27 cellular contexts compared by ENCODE assay signal in the genomic region with DNA sequence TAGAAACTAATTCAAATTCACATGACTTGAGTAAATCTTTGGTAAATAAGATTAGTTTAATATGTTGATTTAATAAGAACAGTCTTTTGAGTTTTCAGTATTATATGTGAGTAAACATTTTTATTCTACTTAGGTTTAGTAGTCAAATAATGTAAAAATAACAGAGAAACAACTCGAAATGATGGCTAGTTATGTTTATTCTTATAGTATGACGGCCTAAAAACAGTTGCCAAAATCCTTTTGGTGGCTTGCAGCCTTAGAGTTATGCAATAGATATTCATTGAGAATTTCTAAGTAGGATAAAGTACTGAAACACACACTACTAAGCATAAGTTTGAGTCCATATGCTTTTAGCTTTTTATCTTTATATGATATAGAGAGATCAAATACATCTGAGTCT.
"Had no signal": no experiment of that assay in that cellular context is flagged by ENCODE, and none has a peak within 500 bp of the region (broad histone marks: within the 10 kb centered on the region; RNA-seq: fewer than 3 reads in every experiment).

No MANE protein-coding gene starts in this region.

- H3K27me3 ChIP-seq: left lung, neural progenitor cell, neutrophil, right atrium auricular region, right lobe of liver, suprapubic skin, tibial artery, upper lobe of right lung had no signal

- H3K27ac ChIP-seq: left lung, lower lobe of right lung, neural progenitor cell, neutrophil, right atrium auricular region, right lobe of liver, suprapubic skin, thoracic aorta, tibial artery, upper lobe of right lung had no signal

- ATAC-seq: left colon; left lung; lower lobe of right lung; natural killer cell; right lobe of liver; stimulated activated effector memory CD8-positive, alpha-beta T cell treated with anti-CD3 and anti-CD28 coated beads, Interleukin-12 subunit alpha, Interleukin-12 subunit beta, amount 100 ng/mL, for 72 hours; upper lobe of right lung had no signal

- H3K36me3 ChIP-seq: left lung, lower lobe of right lung, neural progenitor cell, neutrophil, right atrium auricular region, right lobe of liver, suprapubic skin, thoracic aorta, tibial artery, upper lobe of right lung had no signal

- FAIRE-seq: urothelium cell line had no signal

- H3K4me3 ChIP-seq: left lung, lower lobe of right lung, neural progenitor cell, right atrium auricular region, right lobe of liver, suprapubic skin, thoracic aorta, tibial artery, upper lobe of right lung had no signal

- H3K4me1 ChIP-seq: left lung, lower lobe of right lung, neural progenitor cell, right atrium auricular region, right lobe of liver, suprapubic skin, tibial artery, upper lobe of right lung had no signal

- DNase-seq: hippocampal formation; kidney; left colon; left lung; lower lobe of right lung; mammary epithelial cell; mesenchymal stem cell; naive B cell; natural killer cell; nephron progenitor cell; occipital lobe; right lobe of liver; stimulated activated CD4-positive, alpha-beta T cell treated with anti-CD3 and anti-CD28 coated beads, Interleukin-12 subunit alpha, Interleukin-12 subunit beta, amount 100 ng/mL, for 4 hours; stimulated activated CD4-positive, alpha-beta T cell treated with anti-CD3 and anti-CD28 coated beads, Interleukin-15, amount 100 ng/mL, for 24 hours; stimulated activated CD4-positive, alpha-beta T cell treated with anti-CD3 and anti-CD28 coated beads, Interleukin-2, amount 100 ng/mL, for 24 hours; stimulated activated CD4-positive, alpha-beta T cell treated with anti-CD3 and anti-CD28 coated beads, Interleukin-4, amount 100 ng/mL, for 1 hour; stimulated activated naive CD4-positive, alpha-beta T cell; tibial artery; trophoblast cell; upper lobe of right lung had no signal

- H3K9me3 ChIP-seq: left lung, lower lobe of right lung, neutrophil, right atrium auricular region, right lobe of liver, suprapubic skin, thoracic aorta, tibial artery, upper lobe of right lung had no signal
